In genomic region chr12:64088431-64089349, GRCh38 we compare ENCODE assay signal across 7 cellular contexts.
DNase-seq lines count a peak whose midpoint lies in the region; ATAC-seq and TF ChIP-seq lines count a peak whose summit lies in the region.

No MANE protein-coding gene starts in this region.

- no peak for TF ChIP-seq CTCF in fibroblast of lung (conservative IDR thresholded peaks at IDR 0.05 in 1 of 2, IDR thresholded peaks at IDR 0.05 in 1 of 2; ENCODE audit: low read depth in 1 of 2, low read length in 2 of 2)
- no peak for TF ChIP-seq CTCF in neural progenitor cell (IDR thresholded peaks at IDR 0.05)

- DNase-seq in HPDE6-E6E7 (ENCODE audit: extremely low spot score) (peak; percentile 79), RPMI8226 (peak; percentile 40), fibroblast of lung (ENCODE audit: low read depth in 2 of 2) (peak; percentile 92 to 96), neural progenitor cell (ENCODE audit: low spot score) (no peak), KG1 (lab: John Stamatoyannopoulos, UW) (no peak)
- DNase-seq in activated effector memory CD4-positive, alpha-beta T cell treated with Interleukin-2 at 50 U/mL for 16 hours, result no peak

- no peaks in the 10 kb centered on the region for H3K79me2 ChIP-seq in fibroblast of lung (ENCODE audit: control insufficient read depth, insufficient read depth, low read length)
- no peaks in the 10 kb centered on the region for H3K79me2 ChIP-seq in neural progenitor cell (ENCODE audit: low read depth)

- H3K27me3 Mint-ChIP-seq in neural progenitor cell (ENCODE audit: insufficient read depth, low read depth), result no peaks in the 10 kb centered on the region

- no peak overlapping the region for H3K4me3 Mint-ChIP-seq in neural progenitor cell

- H3K4me3 ChIP-seq in fibroblast of lung (replicated peaks in 1 of 4; ENCODE audit: control extremely low read depth in 1 of 4, insufficient read depth in 1 of 4, low read depth in 3 of 4, low read length in 4 of 4), result peak overlapping the region in 1 of 4 experiments; percentile 6
- H3K4me3 ChIP-seq in neural progenitor cell, result no peak overlapping the region

- H3K9me3 Mint-ChIP-seq in neural progenitor cell, result no peaks in the 10 kb centered on the region

- H3K36me3 ChIP-seq in fibroblast of lung (ENCODE audit: control insufficient read depth, insufficient read depth, low read length) (no peaks in the 10 kb centered on the region), neural progenitor cell (no peaks in the 10 kb centered on the region)

- H3K4me2 ChIP-seq in fibroblast of lung (ENCODE audit: extremely low read depth, insufficient read depth, low read length) (peak overlapping the region; percentile 83), neural progenitor cell (no peak overlapping the region)

- H3K9me3 ChIP-seq in fibroblast of lung (ENCODE audit: control insufficient read depth, insufficient read depth, low read depth, low read length) (no peaks in the 10 kb centered on the region), neural progenitor cell (ENCODE audit: low read depth) (no peaks in the 10 kb centered on the region)

- H4K20me1 ChIP-seq in fibroblast of lung (ENCODE audit: control insufficient read depth, extremely low read depth, insufficient read depth, low read length) (no peaks in the 10 kb centered on the region), neural progenitor cell (ENCODE audit: low read depth) (no peaks in the 10 kb centered on the region)

- H3K27me3 ChIP-seq in fibroblast of lung (ENCODE audit: control insufficient read depth, insufficient read depth, low read length), result no peaks in the 10 kb centered on the region
- H3K27me3 ChIP-seq in neural progenitor cell, result no peaks in the 10 kb centered on the region

- peak overlapping the region; percentile 29 for H3K27ac Mint-ChIP-seq in neural progenitor cell

- H3K4me1 ChIP-seq in fibroblast of lung (ENCODE audit: control insufficient read depth, extremely low read depth, insufficient read depth, low read length) (peaks cover 23% of the 10 kb centered on the region), neural progenitor cell (no peaks in the 10 kb centered on the region)

- H3K27ac ChIP-seq in fibroblast of lung (ENCODE audit: insufficient read depth, low read length) (peak overlapping the region; percentile 98), neural progenitor cell (no peak overlapping the region)

- H3K36me3 Mint-ChIP-seq in neural progenitor cell, result peaks cover 7% of the 10 kb centered on the region

- H2AFZ ChIP-seq in fibroblast of lung (ENCODE audit: low read length) (peak overlapping the region; percentile 13), neural progenitor cell (replicated peaks) (no peak overlapping the region)

- no peak for ATAC-seq in GM21529 (IDR thresholded peaks at IDR 0.05; ENCODE audit: unreplicated experiment)

- H3K4me1 Mint-ChIP-seq in neural progenitor cell, result peaks cover 25% of the 10 kb centered on the region

- no peaks in the 10 kb centered on the region for H3F3A ChIP-seq in neural progenitor cell (ENCODE audit: low read depth)

- H3K9ac ChIP-seq in fibroblast of lung (ENCODE audit: insufficient read depth, low read length), result peak overlapping the region; percentile 17
- H3K9ac ChIP-seq in neural progenitor cell, result no peak overlapping the region

Comparison
In these comparisons a context has a peak if more than half of its experiments do, and no peak if none do; other contexts are left out.
1. DNase-seq: peak in HPDE6-E6E7 (single experiment), RPMI8226 (single experiment) and fibroblast of lung (2 of 2); none in neural progenitor cell (single experiment), activated effector memory CD4-positive, alpha-beta T cell treated with Interleukin-2 at 50 U/mL for 16 hours (single experiment) and KG1 (single experiment).